Comparison of ENCODE assay signal across 8 cellular contexts in the genomic region with DNA sequence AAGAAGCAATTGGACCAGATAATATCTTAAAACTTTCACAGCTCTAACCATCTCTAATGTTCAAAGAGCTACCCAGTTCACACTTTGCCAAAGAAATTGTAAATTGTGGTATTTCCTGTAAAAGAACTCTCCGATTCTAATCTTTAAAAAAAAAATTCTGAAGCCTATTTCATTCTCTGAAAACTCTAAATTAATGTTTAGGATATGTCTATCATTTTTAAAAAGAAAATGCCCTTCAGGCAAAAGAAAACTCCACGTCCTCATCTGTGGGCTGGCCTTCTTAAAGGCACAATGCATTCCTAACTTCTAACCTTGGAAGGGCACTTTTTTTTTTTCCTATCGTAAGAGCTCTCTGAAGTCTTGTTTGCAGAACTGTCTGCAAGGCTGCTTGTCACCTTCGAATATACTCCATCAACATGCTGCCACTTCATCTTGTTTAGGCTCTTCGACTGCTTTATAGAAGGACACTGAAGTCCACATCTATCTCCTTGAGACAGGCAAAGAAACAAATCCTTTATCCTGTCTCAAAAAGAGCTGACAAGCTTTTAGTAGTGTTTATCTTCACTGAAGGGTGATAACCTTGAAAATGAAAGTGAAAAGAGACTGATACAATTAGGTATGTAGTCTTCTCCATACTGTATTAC.
DNase-seq lines count a peak whose midpoint lies in the region; ATAC-seq, FAIRE-seq and TF ChIP-seq lines count a peak whose summit lies in the region.

No MANE protein-coding gene starts in this region.

- TF ChIP-seq POLR2A in H54 (IDR thresholded peaks at IDR 0.05; ENCODE audit: low read depth, low read length): no peak

- H3K4me3 Mint-ChIP-seq in dendritic cell treated with granulocyte-macrophage colony-stimulating factor and Interleukin-4, amounts not matched to agents 40 ng/mL and 50 ng/mL, for 4 days: peak overlapping the region; percentile 37

- peak; percentile 46 for ATAC-seq in GM18498 (IDR thresholded peaks at IDR 0.05; ENCODE audit: unreplicated experiment)

- H3K27ac Mint-ChIP-seq in dendritic cell treated with granulocyte-macrophage colony-stimulating factor and Interleukin-4, amounts not matched to agents 40 ng/mL and 50 ng/mL, for 4 days: peak overlapping the region; percentile 71

- intact Hi-C loops in dendritic cell treated with granulocyte-macrophage colony-stimulating factor and Interleukin-4, amounts not matched to agents 40 ng/mL and 50 ng/mL, for 4 days (cut with micrococcal nuclease): no loop called here

- TF ChIP-seq CTCF in GM20000 (IDR thresholded peaks at IDR 0.05; ENCODE audit: extremely low read depth, missing control alignments): no peak

- no peaks in the 10 kb centered on the region for H3K9me3 Mint-ChIP-seq in dendritic cell treated with granulocyte-macrophage colony-stimulating factor and Interleukin-4, amounts not matched to agents 40 ng/mL and 50 ng/mL, for 4 days

- peak; percentile 53 for FAIRE-seq in H54 (lab: Jason Lieb, UNC)

- H3K4me1 Mint-ChIP-seq in dendritic cell treated with granulocyte-macrophage colony-stimulating factor and Interleukin-4, amounts not matched to agents 40 ng/mL and 50 ng/mL, for 4 days (ENCODE audit: low read depth): peaks cover 52% of the 10 kb centered on the region

- no peaks in the 10 kb centered on the region for H3K27me3 Mint-ChIP-seq in dendritic cell treated with granulocyte-macrophage colony-stimulating factor and Interleukin-4, amounts not matched to agents 40 ng/mL and 50 ng/mL, for 4 days

- DNase-seq in H54 (ENCODE audit: insufficient read length, low spot score) (no peak), NOMO-1 (lab: John Stamatoyannopoulos, UW; ENCODE audit: unreplicated experiment in 2 of 2) (peak; percentile 47 to 67), superior temporal gyrus (ENCODE audit: extremely low spot score) (peak; percentile 22), ecto neural progenitor cell (ENCODE audit: low spot score) (no peak), GM20000 (ENCODE audit: low spot score) (no peak), mesenteric fat pad (ENCODE audit: low spot score) (no peak)

- no peaks in the 10 kb centered on the region for H3K36me3 Mint-ChIP-seq in dendritic cell treated with granulocyte-macrophage colony-stimulating factor and Interleukin-4, amounts not matched to agents 40 ng/mL and 50 ng/mL, for 4 days (ENCODE audit: low read depth)

Comparison
In these comparisons a context has a peak if more than half of its experiments do, and no peak if none do; other contexts are left out.
1. DNase-seq: peak in NOMO-1 (2 of 2) and superior temporal gyrus (single experiment); none in H54 (single experiment), ecto neural progenitor cell (single experiment), GM20000 (single experiment) and mesenteric fat pad (single experiment).